ENCODE assay signal across 8 cellular contexts in genomic region chr11:36149538-36150242, GRCh38.
DNase-seq lines count a peak whose midpoint lies in the region; ATAC-seq and TF ChIP-seq lines count a peak whose summit lies in the region.

No MANE protein-coding gene starts in this region.

- H3K36me3 Mint-ChIP-seq in activated CD8-positive, alpha-beta T cell treated with anti-CD3 and anti-CD28 coated beads for 36 hours (ENCODE audit: low read depth) = no peaks in the 10 kb centered on the region

- peaks cover 6% of the 10 kb centered on the region for H3K27me3 Mint-ChIP-seq in activated CD8-positive, alpha-beta T cell treated with anti-CD3 and anti-CD28 coated beads for 36 hours

- CTCF ChIA-PET in activated CD8-positive, alpha-beta T cell treated with anti-CD3 and anti-CD28 coated beads for 36 hours (lab: Charles Lee) = interaction anchor here (1.3 kb wide), 1 partner anchor 328 kb away, joined by 5 read pairs; no protein-coding TSS in a partner anchor

- H3K9me3 ChIP-seq in BE2C = no peaks in the 10 kb centered on the region
- no peaks in the 10 kb centered on the region for H3K9me3 ChIP-seq in psoas muscle

- H3K27ac ChIP-seq in psoas muscle = peak overlapping the region; percentile 68

- intact Hi-C loops in activated CD8-positive, alpha-beta T cell treated with anti-CD3 and anti-CD28 coated beads for 36 hours (cut with micrococcal nuclease) = no loop called here
- intact Hi-C loops in psoas muscle (cut with DNase I) = no loop called here

- peak; percentile 59 for TF ChIP-seq CTCF in BE2C (IDR thresholded peaks at IDR 0.05; ENCODE audit: low read depth, low read length)
- TF ChIP-seq CTCF in activated CD8-positive, alpha-beta T cell treated with anti-CD3 and anti-CD28 coated beads for 36 hours (IDR thresholded peaks at IDR 0.05) = peak; percentile 56
- TF ChIP-seq CTCF in fibroblast of villous mesenchyme (IDR thresholded peaks at IDR 0.05; ENCODE audit: insufficient read depth, low read depth, low read length) = peak; percentile 65
- TF ChIP-seq CTCF in psoas muscle (IDR thresholded peaks at IDR 0.05) = peak; percentile 45

- H3K4me3 ChIP-seq in BE2C (ENCODE audit: low read depth, low read length) = no peak overlapping the region
- H3K4me3 ChIP-seq in fibroblast of villous mesenchyme (ENCODE audit: low read depth, low read length) = no peak overlapping the region
- H3K4me3 ChIP-seq in psoas muscle = no peak overlapping the region

- H3K27me3 ChIP-seq in BE2C = no peaks in the 10 kb centered on the region
- no peaks in the 10 kb centered on the region for H3K27me3 ChIP-seq in psoas muscle (ENCODE audit: insufficient read depth in 3 of 3, low read length in 2 of 3)

- POLR2A ChIA-PET in activated CD8-positive, alpha-beta T cell treated with anti-CD3 and anti-CD28 coated beads for 36 hours (lab: Charles Lee) = no interaction called here

- peak; percentile 37 for DNase-seq in BE2C
- peak; percentile 21 for DNase-seq in NCI-H1694 treated with DMSO at 0.1 percent for 48 hours (lab: John Stamatoyannopoulos, UW)
- peak; percentile 50 for DNase-seq in activated CD8-positive, alpha-beta T cell treated with anti-CD3 and anti-CD28 coated beads for 36 hours
- DNase-seq in fibroblast of villous mesenchyme (ENCODE audit: low read depth) = peak; percentile 96
- DNase-seq in psoas muscle = peak; percentile 54 to 67
- DNase-seq in Ammon's horn (ENCODE audit: low spot score) = no peak

- H3K4me1 Mint-ChIP-seq in activated CD8-positive, alpha-beta T cell treated with anti-CD3 and anti-CD28 coated beads for 36 hours (ENCODE audit: low read depth) = peaks cover 12% of the 10 kb centered on the region

- ATAC-seq in GM18499 (IDR thresholded peaks at IDR 0.05; ENCODE audit: insufficient read depth, unreplicated experiment) (peak; percentile 95), HG02870 (IDR thresholded peaks at IDR 0.05; ENCODE audit: unreplicated experiment) (peak; percentile 89), psoas muscle (peak; percentile 94 to 98 (median 96))
- ATAC-seq in activated CD8-positive, alpha-beta T cell treated with anti-CD3 and anti-CD28 coated beads for 36 hours = peak; percentile 97

- no peaks in the 10 kb centered on the region for H3K9me3 Mint-ChIP-seq in activated CD8-positive, alpha-beta T cell treated with anti-CD3 and anti-CD28 coated beads for 36 hours

- 36 to 48% (median 40%) methylated on average over 8 of the region's 8 CpGs for WGBS in psoas muscle, 3 donors

- H3K4me3 Mint-ChIP-seq in activated CD8-positive, alpha-beta T cell treated with anti-CD3 and anti-CD28 coated beads for 36 hours = no peak overlapping the region

- H3K4me1 ChIP-seq in BE2C (peaks cover 17% of the 10 kb centered on the region), psoas muscle (peaks cover 8% of the 10 kb centered on the region)

- no peaks in the 10 kb centered on the region for H3K36me3 ChIP-seq in BE2C
- no peaks in the 10 kb centered on the region for H3K36me3 ChIP-seq in psoas muscle (ENCODE audit: insufficient read depth in 1 of 2, low read depth in 1 of 2)

- no peak overlapping the region for H3K27ac Mint-ChIP-seq in activated CD8-positive, alpha-beta T cell treated with anti-CD3 and anti-CD28 coated beads for 36 hours
